Comparison of ENCODE assay signal across 13 cellular contexts in the genomic region with DNA sequence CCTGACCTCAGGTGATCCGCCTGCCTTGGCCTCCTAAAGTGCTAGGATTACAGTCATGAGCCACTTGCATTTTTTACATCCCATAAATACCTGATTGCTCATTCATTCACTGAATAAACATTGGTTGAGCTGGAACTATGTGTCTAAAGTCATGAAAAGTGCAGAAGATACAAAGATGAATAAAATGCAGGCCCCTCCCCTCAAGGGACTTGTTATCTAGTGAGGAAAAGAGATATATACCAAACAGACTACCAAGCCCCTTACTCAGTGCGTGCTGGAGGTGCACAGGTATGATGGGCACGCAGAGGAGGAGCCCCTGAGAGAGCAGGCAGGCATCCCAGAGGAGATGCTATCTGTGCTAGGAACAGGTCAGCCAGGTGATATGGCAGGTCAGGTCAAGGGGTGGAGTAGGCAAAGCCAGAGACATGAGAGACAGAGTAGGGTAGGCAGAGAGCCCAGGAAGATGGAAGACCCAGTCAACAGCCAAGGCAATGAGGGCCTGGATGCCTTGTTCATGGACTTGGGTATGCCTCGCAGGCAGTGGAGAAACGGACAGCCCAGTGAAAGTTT. TPM values are rescaled to one million over a fixed set of nuclear protein-coding genes. Genes with fewer than 3 reads are reported as not detected.
DNase-seq lines count a peak whose midpoint lies in the region; ATAC-seq and TF ChIP-seq lines count a peak whose summit lies in the region.
"Had no signal": no experiment of that assay in that cellular context is flagged by ENCODE, and none has a peak within 500 bp of the region (broad histone marks: within the 10 kb centered on the region; RNA-seq: fewer than 3 reads in every experiment).

No MANE protein-coding gene starts in this region.

- no peaks in the 10 kb centered on the region for H3K27me3 Mint-ChIP-seq in activated CD4-positive, alpha-beta T cell treated with anti-CD3 and anti-CD28 coated beads, Interleukin-2, amount 10 ng/mL, durations not matched to agents 7 days and 5 days
- H3K27me3 Mint-ChIP-seq: activated naive CD8-positive, alpha-beta T cell had no signal

- no peak for TF ChIP-seq POLR2A in prostate gland (IDR thresholded peaks at IDR 0.05)

- no peak overlapping the region for H3K27ac Mint-ChIP-seq in activated CD4-positive, alpha-beta T cell treated with anti-CD3 and anti-CD28 coated beads, Interleukin-2, amount 10 ng/mL, durations not matched to agents 7 days and 5 days
- H3K27ac Mint-ChIP-seq: activated CD8-positive, alpha-beta T cell treated with anti-CD3 and anti-CD28 coated beads, Interleukin-2, amount 10 ng/mL, durations not matched to agents 7 days and 5 days; activated naive CD8-positive, alpha-beta T cell had no signal

- H3K27ac ChIP-seq in RWPE2 (ENCODE audit: poor library complexity, severe bottlenecking) (peak overlapping the region; percentile 97), prostate gland (peak overlapping the region; percentile 27 to 38), lower lobe of right lung (no peak overlapping the region)

- intact Hi-C loops in prostate gland (cut with DNase I) = no loop called here
- intact Hi-C loops in lower lobe of right lung (cut with DNase I) = no loop called here

- H3K9me3 ChIP-seq in RWPE2 (ENCODE audit: severe bottlenecking) (no peaks in the 10 kb centered on the region), prostate gland (no peaks in the 10 kb centered on the region), lower lobe of right lung (no peaks in the 10 kb centered on the region)

- CTCF ChIA-PET in activated CD4-positive, alpha-beta T cell treated with anti-CD3 and anti-CD28 coated beads, Interleukin-2, amount 10 ng/mL, durations not matched to agents 7 days and 5 days (lab: Charles Lee) = interaction anchor here (0.9 kb wide), 1 partner anchor 63 kb away, joined by 3 read pairs; no protein-coding TSS in a partner anchor

- H3K36me3 ChIP-seq in RWPE2 (ENCODE audit: low read depth) (peaks cover 83% of the 10 kb centered on the region), prostate gland (no peaks in the 10 kb centered on the region), lower lobe of right lung (no peaks in the 10 kb centered on the region)

- no peak for TF ChIP-seq CTCF in RWPE2 (IDR thresholded peaks at IDR 0.05; ENCODE audit: poor library complexity, severe bottlenecking)
- TF ChIP-seq CTCF in fibroblast of mammary gland (conservative IDR thresholded peaks at IDR 0.05; ENCODE audit: control insufficient read depth, insufficient read depth, low read depth, low read length) = no peak
- no peak for TF ChIP-seq CTCF in prostate gland (IDR thresholded peaks at IDR 0.05)
- no peak for TF ChIP-seq CTCF in lower lobe of right lung (IDR thresholded peaks at IDR 0.05)

- H3K4me3 ChIP-seq in RWPE2 (ENCODE audit: severe bottlenecking) (no peak overlapping the region), fibroblast of mammary gland (ENCODE audit: control insufficient read depth, low read depth, low read length) (no peak overlapping the region), prostate gland (no peak overlapping the region), lower lobe of right lung (no peak overlapping the region)

- DNase-seq in EL = peak; percentile 83
- DNase-seq in RWPE2 (ENCODE audit: low spot score) = no peak
- peak; percentile 53 for DNase-seq in fibroblast of mammary gland (ENCODE audit: low read depth)
- no peak for DNase-seq in prostate gland (ENCODE audit: low spot score)
- no peak for DNase-seq in activated CD4-positive, alpha-beta T cell treated with anti-CD3 and anti-CD28 coated beads, Interleukin-2, amount 10 ng/mL, durations not matched to agents 7 days and 5 days
- no peak for DNase-seq in lower lobe of right lung
- DNase-seq in globus pallidus (ENCODE audit: low spot score) = no peak
- DNase-seq: activated CD8-positive, alpha-beta T cell treated with anti-CD3 and anti-CD28 coated beads, Interleukin-2, amount 10 ng/mL, durations not matched to agents 7 days and 5 days; CD4-positive, CD25-positive, alpha-beta regulatory T cell; effector memory CD8-positive, alpha-beta T cell; T-helper 2 cell had no signal

- POLR2A ChIA-PET in activated CD4-positive, alpha-beta T cell treated with anti-CD3 and anti-CD28 coated beads, Interleukin-2, amount 10 ng/mL, durations not matched to agents 7 days and 5 days (lab: Charles Lee) = no interaction called here

- no peaks in the 10 kb centered on the region for H3K4me1 Mint-ChIP-seq in activated CD4-positive, alpha-beta T cell treated with anti-CD3 and anti-CD28 coated beads, Interleukin-2, amount 10 ng/mL, durations not matched to agents 7 days and 5 days
- H3K4me1 Mint-ChIP-seq: CD4-positive, CD25-positive, alpha-beta regulatory T cell had no signal

- H3K4me3 Mint-ChIP-seq in activated CD4-positive, alpha-beta T cell treated with anti-CD3 and anti-CD28 coated beads, Interleukin-2, amount 10 ng/mL, durations not matched to agents 7 days and 5 days = no peak overlapping the region
- H3K4me3 Mint-ChIP-seq: activated CD8-positive, alpha-beta T cell treated with anti-CD3 and anti-CD28 coated beads, Interleukin-2, amount 10 ng/mL, durations not matched to agents 7 days and 5 days; activated naive CD8-positive, alpha-beta T cell; CD4-positive, CD25-positive, alpha-beta regulatory T cell; effector memory CD8-positive, alpha-beta T cell had no signal

- no peaks in the 10 kb centered on the region for H3K36me3 Mint-ChIP-seq in activated CD4-positive, alpha-beta T cell treated with anti-CD3 and anti-CD28 coated beads, Interleukin-2, amount 10 ng/mL, durations not matched to agents 7 days and 5 days (ENCODE audit: low read depth)
- H3K36me3 Mint-ChIP-seq: activated naive CD8-positive, alpha-beta T cell; CD4-positive, CD25-positive, alpha-beta regulatory T cell had no signal

- H3K9me3 Mint-ChIP-seq in activated CD4-positive, alpha-beta T cell treated with anti-CD3 and anti-CD28 coated beads, Interleukin-2, amount 10 ng/mL, durations not matched to agents 7 days and 5 days = no peaks in the 10 kb centered on the region
- H3K9me3 Mint-ChIP-seq: CD4-positive, CD25-positive, alpha-beta regulatory T cell; effector memory CD8-positive, alpha-beta T cell had no signal

- H3K4me1 ChIP-seq in RWPE2 (ENCODE audit: insufficient read depth, poor library complexity, severe bottlenecking) = peaks cover 68% of the 10 kb centered on the region
- H3K4me1 ChIP-seq in prostate gland (replicated peaks) = peaks cover 5% of the 10 kb centered on the region
- H3K4me1 ChIP-seq in lower lobe of right lung = peaks cover 11% of the 10 kb centered on the region

- no peaks in the 10 kb centered on the region for H3K27me3 ChIP-seq in RWPE2 (ENCODE audit: insufficient read depth, poor library complexity, severe bottlenecking)
- H3K27me3 ChIP-seq in prostate gland (replicated peaks; ENCODE audit: insufficient read depth) = no peaks in the 10 kb centered on the region
- H3K27me3 ChIP-seq in lower lobe of right lung (ENCODE audit: low read depth) = peaks cover 4% of the 10 kb centered on the region

- ATAC-seq in RWPE2 (ENCODE audit: low read depth) (peak; percentile 76), HG03442 (IDR thresholded peaks at IDR 0.05; ENCODE audit: unreplicated experiment) (no peak), lower lobe of right lung (no peak)
- ATAC-seq: activated CD8-positive, alpha-beta T cell treated with anti-CD3 and anti-CD28 coated beads, Interleukin-2, amount 10 ng/mL, durations not matched to agents 7 days and 5 days; effector memory CD8-positive, alpha-beta T cell had no signal

- 94% methylated on average over 5 of the region's 5 CpGs for WGBS in prostate gland

RNA-seq across cellular contexts. Expression of gene FHL2, which starts 7.7 kb away (rescaled TPM):
- total RNA-seq in prostate gland (100 to 1,000 TPM; 132 to 250 TPM), lower lobe of right lung (5.5 TPM)
- 1 to 10 TPM; 3.6 TPM for total RNA-seq in activated CD4-positive, alpha-beta T cell treated with anti-CD3 and anti-CD28 coated beads, Interleukin-2, amount 10 ng/mL, durations not matched to agents 7 days and 5 days

RNA-seq across cellular contexts. Expression of gene C2orf49, which starts 53.8 kb away (rescaled TPM):
- total RNA-seq in prostate gland = 10 to 100 TPM; 13.1 to 26.2 TPM
- total RNA-seq in activated CD4-positive, alpha-beta T cell treated with anti-CD3 and anti-CD28 coated beads, Interleukin-2, amount 10 ng/mL, durations not matched to agents 7 days and 5 days = 10 to 100 TPM; 23.5 to 24.5 TPM
- 18.3 TPM for total RNA-seq in lower lobe of right lung

Comparison
In these comparisons a context has a peak if more than half of its experiments do, and no peak if none do; other contexts are left out.
1. DNase-seq: peak in EL (single experiment) and fibroblast of mammary gland (single experiment); none in RWPE2 (single experiment), prostate gland (single experiment), activated CD4-positive, alpha-beta T cell treated with anti-CD3 and anti-CD28 coated beads, Interleukin-2, amount 10 ng/mL, durations not matched to agents 7 days and 5 days (single experiment), lower lobe of right lung (single experiment) and globus pallidus (single experiment).
2. RNA of gene FHL2, which starts 7.7 kb away (total RNA-seq): 132 to 250 TPM in prostate gland; 5.5 TPM in lower lobe of right lung (single experiment) and 3.6 TPM in activated CD4-positive, alpha-beta T cell treated with anti-CD3 and anti-CD28 coated beads, Interleukin-2, amount 10 ng/mL, durations not matched to agents 7 days and 5 days; every median in the first group is over 10 times any median in the second.